In the genomic region with DNA sequence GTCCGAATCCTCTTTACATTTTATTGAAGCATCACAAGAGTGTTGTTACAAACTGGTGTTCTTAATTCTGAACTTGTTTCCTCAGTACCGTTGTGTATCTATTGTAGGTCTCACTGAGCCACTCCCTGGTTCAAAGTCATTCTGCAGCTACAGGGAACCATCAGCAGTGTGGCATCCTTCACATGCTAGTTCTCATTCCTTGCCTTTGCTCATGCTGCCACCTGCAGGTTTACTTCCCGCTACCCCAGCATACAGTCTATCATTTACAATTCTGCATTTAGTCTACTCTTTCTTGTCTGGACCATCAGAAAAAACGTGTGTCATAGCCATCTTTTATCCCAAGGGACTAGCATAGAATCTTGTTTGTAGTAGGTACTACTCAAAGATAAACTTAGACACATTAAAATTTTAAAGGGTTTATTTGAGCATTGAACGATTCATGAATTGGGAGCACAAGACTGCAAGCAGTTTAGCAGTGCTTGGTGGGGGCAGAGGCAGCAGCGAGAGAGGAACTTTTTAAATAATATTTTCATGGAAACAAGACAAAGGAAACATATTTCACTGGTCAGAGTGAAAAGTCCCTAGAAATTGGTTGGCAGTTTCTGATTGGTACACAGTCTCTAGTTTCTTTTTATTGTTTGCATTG, we compare ENCODE assay signal across 8 cellular contexts.
DNase-seq lines count a peak whose midpoint lies in the region; ATAC-seq, FAIRE-seq and TF ChIP-seq lines count a peak whose summit lies in the region.

No MANE protein-coding gene starts in this region.

- ATAC-seq in GM18867 (IDR thresholded peaks at IDR 0.05; ENCODE audit: unreplicated experiment) (peak; percentile 83), HG02678 (IDR thresholded peaks at IDR 0.05; ENCODE audit: unreplicated experiment) (no peak)

- H3K4me3 ChIP-seq in AG04450 (ENCODE audit: low read depth, low read length) (no peak overlapping the region), OCI-LY7 (ENCODE audit: low read depth, low read length, poor library complexity, severe bottlenecking) (no peak overlapping the region), epithelial cell of proximal tubule (ENCODE audit: low read depth, low read length) (no peak overlapping the region)

- H3K4me1 Mint-ChIP-seq in neural crest cell (peaks cover 6% of the 10 kb centered on the region), CD14-positive monocyte (no peaks in the 10 kb centered on the region)

- no peak for DNase-seq in AG04450 (ENCODE audit: low read depth, low spot score)
- DNase-seq in HTR-8/SVneo (ENCODE audit: insufficient read length, low spot score) = peak; percentile 8
- DNase-seq in OCI-LY7 (ENCODE audit: low spot score) = peak; percentile 13
- peak; percentile 1 for DNase-seq in epithelial cell of proximal tubule (ENCODE audit: low read depth)
- DNase-seq in neural crest cell (ENCODE audit: low read depth, low spot score) = peak; percentile 36
- DNase-seq in CD14-positive monocyte (ENCODE audit: low spot score) = no peak

- H3K27me3 ChIP-seq in AG04450 (ENCODE audit: control insufficient read depth, insufficient read depth, low read length) = no peaks in the 10 kb centered on the region

- TF ChIP-seq CTCF in AG04450 (IDR thresholded peaks at IDR 0.05; ENCODE audit: low read depth, low read length) = peak; percentile 38
- peak; percentile 70 for TF ChIP-seq CTCF in OCI-LY7 (conservative IDR thresholded peaks at IDR 0.05; ENCODE audit: low read length)
- peak; percentile 78 for TF ChIP-seq CTCF in epithelial cell of proximal tubule (conservative IDR thresholded peaks at IDR 0.05; ENCODE audit: low read depth, low read length)
- peak; percentile 83 for TF ChIP-seq CTCF in neural crest cell (conservative IDR thresholded peaks at IDR 0.05)
- TF ChIP-seq CTCF in CD14-positive monocyte (IDR thresholded peaks at IDR 0.05) = no peak

- no peaks in the 10 kb centered on the region for H3K4me1 ChIP-seq in OCI-LY7 (ENCODE audit: insufficient read depth, low read length, poor library complexity, severe bottlenecking)

- BruUV-seq in OCI-LY7 (replicated peaks; lab: Mats Ljungman, UMichigan) = no TSS peak

- intact Hi-C loops in OCI-LY7 (cut with micrococcal nuclease; ENCODE audit: unreplicated experiment) = no loop called here
- intact Hi-C loops in CD14-positive monocyte (cut with micrococcal nuclease) = no loop called here

- H3K4me2 ChIP-seq in OCI-LY7 (ENCODE audit: low read length) = no peak overlapping the region

- POLR2A ChIA-PET in AG04450 (lab: Yijun Ruan, JAX) (no interaction called here), OCI-LY7 (lab: Charles Lee) (no interaction called here)

- H3K79me2 ChIP-seq in OCI-LY7 (ENCODE audit: insufficient read depth, low read depth, low read length) = no peaks in the 10 kb centered on the region

- H3K27me3 Mint-ChIP-seq in neural crest cell (ENCODE audit: low read depth) = no peaks in the 10 kb centered on the region
- H3K27me3 Mint-ChIP-seq in CD14-positive monocyte (ENCODE audit: low read depth in 3 of 3) = no peaks in the 10 kb centered on the region

- H3K9me3 ChIP-seq in AG04450 (ENCODE audit: control insufficient read depth, insufficient read depth, low read length) (no peaks in the 10 kb centered on the region), OCI-LY7 (ENCODE audit: low read length) (no peaks in the 10 kb centered on the region)

- H3K9me2 ChIP-seq in OCI-LY7 (ENCODE audit: insufficient read depth, low read length) = no peaks in the 10 kb centered on the region

- H3K27ac ChIP-seq in AG04450 (ENCODE audit: low read depth, low read length) (no peak overlapping the region), OCI-LY7 (ENCODE audit: low read depth, low read length, poor library complexity, severe bottlenecking) (no peak overlapping the region)

- H3K27ac Mint-ChIP-seq in neural crest cell (ENCODE audit: unreplicated experiment) = no peak overlapping the region
- H3K27ac Mint-ChIP-seq in CD14-positive monocyte = peak overlapping the region in 1 of 7 donors; percentile 21

- H3K9me3 Mint-ChIP-seq in neural crest cell = no peaks in the 10 kb centered on the region
- peaks cover 0 to 1% (median 0%) of the 10 kb centered on the region in 7 donors for H3K9me3 Mint-ChIP-seq in CD14-positive monocyte

- H3K4me3 Mint-ChIP-seq in neural crest cell = no peak overlapping the region
- no peak overlapping the region for H3K4me3 Mint-ChIP-seq in CD14-positive monocyte

- H2AFZ ChIP-seq in OCI-LY7 (ENCODE audit: low read length) = no peak overlapping the region

- no peak for FAIRE-seq in HTR-8/SVneo (lab: Jason Lieb, UNC)

- CTCF ChIA-PET in AG04450 (lab: Charles Lee) (no interaction called here), OCI-LY7 (lab: Charles Lee; ENCODE audit: unreplicated experiment) (no interaction called here)

- H4K20me1 ChIP-seq in OCI-LY7 (ENCODE audit: insufficient read depth, low read length) = no peaks in the 10 kb centered on the region

- H3K36me3 Mint-ChIP-seq in neural crest cell (ENCODE audit: low read depth) = no peaks in the 10 kb centered on the region
- H3K36me3 Mint-ChIP-seq in CD14-positive monocyte = no peaks in the 10 kb centered on the region

- H3K36me3 ChIP-seq in OCI-LY7 (ENCODE audit: insufficient read depth, low read length) = no peaks in the 10 kb centered on the region

Comparison
In these comparisons a context has a peak if more than half of its experiments do, and no peak if none do; other contexts are left out.
1. DNase-seq: peak in HTR-8/SVneo (single experiment), OCI-LY7 (single experiment), epithelial cell of proximal tubule (single experiment) and neural crest cell (single experiment); none in AG04450 (single experiment) and CD14-positive monocyte (single experiment).